ENCODE assay signal across 1 cellular context in genomic region chr17:40106760-40107265, GRCh38.
TF ChIP-seq lines count a peak whose summit lies in the region.

No MANE protein-coding gene starts in this region.

TF ChIP-seq in HepG2, 621 proteins besides CTCF, POLR2A, EP300 and RAD21:
- TF ChIP-seq SRSF1 (optimal IDR thresholded peaks at IDR 0.05; ENCODE audit: low read depth, low read length), result no peak
- no peak for TF ChIP-seq ZNF83 (CRISPR knock-in tag; IDR thresholded peaks at IDR 0.05; ENCODE audit: borderline replicate concordance)
- TF ChIP-seq ZNF3 (CRISPR knock-in tag; IDR thresholded peaks at IDR 0.05), result no peak
- TF ChIP-seq ELF1 (CRISPR knock-in tag; IDR thresholded peaks at IDR 0.05), result no peak
- peak; percentile 23; the same call in 1 of the 2 replicates for TF ChIP-seq ZMYM3 (CRISPR knock-in tag; IDR thresholded peaks at IDR 0.05)
- peak; percentile 37; the same call in 1 of the 2 replicates for TF ChIP-seq ZFY (CRISPR knock-in tag; IDR thresholded peaks at IDR 0.05)
- no peak for TF ChIP-seq PAX8 (CRISPR knock-in tag; IDR thresholded peaks at IDR 0.05; ENCODE audit: borderline replicate concordance)
- 0 out of 2 replicates have a peak, but pooled peaks have one; percentile 34 for TF ChIP-seq ZNF770 (CRISPR knock-in tag; IDR thresholded peaks at IDR 0.05)
- no peak for TF ChIP-seq ZNF354B (CRISPR knock-in tag; IDR thresholded peaks at IDR 0.05)
- no peak for TF ChIP-seq ZNF704 (CRISPR knock-in tag; IDR thresholded peaks at IDR 0.05; ENCODE audit: borderline replicate concordance)
- no peak for TF ChIP-seq ZNF724P (CRISPR knock-in tag; IDR thresholded peaks at IDR 0.05; ENCODE audit: borderline replicate concordance)
- TF ChIP-seq SAP130 (CRISPR knock-in tag; IDR thresholded peaks at IDR 0.05; ENCODE audit: low read depth), result peak; percentile 20; the same call in 1 of the 2 replicates
- TF ChIP-seq HOXA3 (CRISPR knock-in tag; IDR thresholded peaks at IDR 0.05), result 0 out of 2 replicates have a peak, but pooled peaks have one; percentile 26
- TF ChIP-seq NRL (CRISPR knock-in tag; IDR thresholded peaks at IDR 0.05; ENCODE audit: borderline replicate concordance), result 0 out of 2 replicates have a peak, but pooled peaks have one; percentile 26
- 0 out of 2 replicates have a peak, but pooled peaks have one; percentile 42 for TF ChIP-seq ZNF17 (CRISPR knock-in tag; IDR thresholded peaks at IDR 0.05)
- no peak for TF ChIP-seq ZNF234 (CRISPR knock-in tag; conservative IDR thresholded peaks at IDR 0.05)
- TF ChIP-seq REST (IDR thresholded peaks at IDR 0.05; ENCODE audit: borderline replicate concordance in 1 of 2, low read depth in 1 of 2, low read length in 2 of 2), result no peak
- 0 out of 2 replicates have a peak, but pooled peaks have one; percentile 29 for TF ChIP-seq ZNF446 (CRISPR knock-in tag; IDR thresholded peaks at IDR 0.05)
- peak; percentile 43; the same call in 1 of the 2 replicates for TF ChIP-seq ZFP91 (CRISPR knock-in tag; IDR thresholded peaks at IDR 0.05; ENCODE audit: borderline replicate concordance)
- no peak for TF ChIP-seq ADNP (CRISPR knock-in tag; IDR thresholded peaks at IDR 0.05)
- 0 out of 2 replicates have a peak, but pooled peaks have one; percentile 77 for TF ChIP-seq GFI1 (CRISPR knock-in tag; IDR thresholded peaks at IDR 0.05; ENCODE audit: borderline replicate concordance)
- TF ChIP-seq ZFX (CRISPR knock-in tag; IDR thresholded peaks at IDR 0.05; ENCODE audit: low read depth), result peak; percentile 37; the same call in 1 of the 2 replicates
- TF ChIP-seq ZNF775 (CRISPR knock-in tag; IDR thresholded peaks at IDR 0.05; ENCODE audit: borderline replicate concordance), result no peak
- TF ChIP-seq ZNF687 (CRISPR knock-in tag; IDR thresholded peaks at IDR 0.05), result peak; percentile 56; the same call in 1 of the 2 replicates
- TF ChIP-seq ZNF616 (CRISPR knock-in tag; IDR thresholded peaks at IDR 0.05; ENCODE audit: low read depth), result no peak
- no peak for TF ChIP-seq ZBTB3 (CRISPR knock-in tag; IDR thresholded peaks at IDR 0.05; ENCODE audit: borderline replicate concordance, low read depth)
- no peak for TF ChIP-seq ZNF337 (CRISPR knock-in tag; IDR thresholded peaks at IDR 0.05; ENCODE audit: borderline replicate concordance, low read depth)
- TF ChIP-seq BHLHE40 (IDR thresholded peaks at IDR 0.05; ENCODE audit: low read length), result no peak
- 0 out of 2 replicates have a peak, but pooled peaks have one; percentile 41 for TF ChIP-seq ZNF75D (CRISPR knock-in tag; IDR thresholded peaks at IDR 0.05; ENCODE audit: borderline replicate concordance)
- 0 out of 2 replicates have a peak, but pooled peaks have one; percentile 15 for TF ChIP-seq ELF3 (CRISPR knock-in tag; IDR thresholded peaks at IDR 0.05)
- TF ChIP-seq ZNF740 (CRISPR knock-in tag; IDR thresholded peaks at IDR 0.05), result 0 out of 2 replicates have a peak, but pooled peaks have one; percentile 22
